ENCODE assay signal across 14 cellular contexts in genomic region chr16:54431041-54431996, GRCh38.
A peak's percentile ranks its signal among the peaks of the same experiment; 100 is the strongest.
DNase-seq lines count a peak whose midpoint lies in the region; ATAC-seq and TF ChIP-seq lines count a peak whose summit lies in the region.
"Had no signal": no experiment of that assay in that cellular context is flagged by ENCODE, and none has a peak within 500 bp of the region (broad histone marks: within the 10 kb centered on the region; RNA-seq: fewer than 3 reads in every experiment).

No MANE protein-coding gene starts in this region.

- ATAC-seq in HG02981 (IDR thresholded peaks at IDR 0.05; ENCODE audit: unreplicated experiment) (no peak), GM21381 (IDR thresholded peaks at IDR 0.05; ENCODE audit: unreplicated experiment) (no peak)

- H2AFZ ChIP-seq in osteoblast (ENCODE audit: low read length) = peak overlapping the region; percentile 65

- no peak for TF ChIP-seq CTCF in BJ (IDR thresholded peaks at IDR 0.05; ENCODE audit: insufficient read depth, low read depth, low read length)
- TF ChIP-seq CTCF in choroid plexus epithelial cell (conservative IDR thresholded peaks at IDR 0.05; ENCODE audit: low read depth, low read length) = no peak
- no peak for TF ChIP-seq CTCF in osteoblast (IDR thresholded peaks at IDR 0.05; ENCODE audit: extremely low read depth, low read depth, low read length)

- H3K9me3 ChIP-seq in osteoblast (ENCODE audit: low read depth, low read length) = no peaks in the 10 kb centered on the region

- 0 out of 2 replicates have a peak, but pooled peaks cover 3% of the 10 kb centered on the region for H3K27me3 ChIP-seq in BJ (ENCODE audit: control insufficient read depth, insufficient read depth, low read length)
- no peaks in the 10 kb centered on the region for H3K27me3 ChIP-seq in osteoblast (ENCODE audit: insufficient read depth, low read length)

- no peaks in the 10 kb centered on the region for H3K79me2 ChIP-seq in osteoblast (ENCODE audit: insufficient read depth, low read length)

- H3K4me1 ChIP-seq in osteoblast (ENCODE audit: insufficient read depth, low read length) = peaks cover 24% of the 10 kb centered on the region

- peak overlapping the region; percentile 74 for H3K4me2 ChIP-seq in osteoblast (ENCODE audit: insufficient read depth, low read length)

- CTCF ChIA-PET in BJ (lab: Yijun Ruan, JAX) = interaction anchor here (0.6 to 1.2 kb wide), 2 partner anchors 12 to 21 kb away, joined by 3 read pairs; no protein-coding TSS in a partner anchor

- H3K4me3 ChIP-seq in BJ (ENCODE audit: low read depth, low read length) (no peak overlapping the region), choroid plexus epithelial cell (ENCODE audit: low read depth, low read length) (no peak overlapping the region), osteoblast (ENCODE audit: insufficient read depth, low read length) (peak overlapping the region; percentile 40)
- H3K4me3 ChIP-seq: tibial artery had no signal

- no peaks in the 10 kb centered on the region for H4K20me1 ChIP-seq in osteoblast (ENCODE audit: insufficient read depth, low read length)

- in situ Hi-C loops in G401 (cut with HindIII; ENCODE audit: low sequenced_read_pairs) = no loop called here

- H3K36me3 ChIP-seq in BJ (ENCODE audit: control insufficient read depth, insufficient read depth, low read length) (no peaks in the 10 kb centered on the region), osteoblast (ENCODE audit: insufficient read depth, low read length) (no peaks in the 10 kb centered on the region)
- H3K36me3 ChIP-seq: tibial artery had no signal

- POLR2A ChIA-PET in BJ (lab: Charles Lee) = interaction anchor here (0.6 kb wide), 1 partner anchor 497 kb away, joined by 3 read pairs; no protein-coding TSS in a partner anchor

- DNase-seq in BJ (ENCODE audit: low read depth) = peak; percentile 12
- DNase-seq in NOMO-1 treated with DMSO at 0.1 percent for 48 hours (lab: John Stamatoyannopoulos, UW; ENCODE audit: unreplicated experiment) = peak; percentile 60
- peak; percentile 28 for DNase-seq in choroid plexus epithelial cell (ENCODE audit: low read depth)
- DNase-seq in osteoblast (ENCODE audit: insufficient read length, low spot score, missing footprints) = peak; percentile 90
- no peak for DNase-seq in hypothalamus (lab: John Stamatoyannopoulos, UW)
- DNase-seq in G401 (ENCODE audit: low spot score) = no peak
- DNase-seq: activated naive CD8-positive, alpha-beta T cell treated with anti-CD3 and anti-CD28 coated beads for 36 hours; effector CD4-positive, alpha-beta T cell; GDM1; NCI-H2107; right cardiac atrium; tibial artery had no signal

- peak overlapping the region; percentile 88 for H3K27ac ChIP-seq in osteoblast (ENCODE audit: low read depth, low read length)
- H3K27ac ChIP-seq: tibial artery had no signal

Comparison
In these comparisons a context has a peak if more than half of its experiments do, and no peak if none do; other contexts are left out.
1. DNase-seq: peak in BJ (single experiment), NOMO-1 treated with DMSO at 0.1 percent for 48 hours (single experiment), choroid plexus epithelial cell (single experiment) and osteoblast (single experiment); none in hypothalamus (0 of 51) and G401 (single experiment).